10 cellular contexts compared by ENCODE assay signal in genomic region chr7:76583636-76584281, GRCh38. TPM values are rescaled to one million over a fixed set of nuclear protein-coding genes. Genes with fewer than 3 reads are reported as not detected.
DNase-seq lines count a peak whose midpoint lies in the region; ATAC-seq and TF ChIP-seq lines count a peak whose summit lies in the region.
"Not testable (repeated sequence)": the region's sequence is repeated elsewhere in the genome, so short reads cannot be mapped to it uniquely, and the experiment has no call there.
"Had no signal": no experiment of that assay in that cellular context is flagged by ENCODE, and none has a peak within 500 bp of the region (broad histone marks: within the 10 kb centered on the region; RNA-seq: fewer than 3 reads in every experiment).

No MANE protein-coding gene starts in this region.

- POLR2A ChIA-PET in CD8-positive, alpha-beta T cell (lab: Charles Lee) = not testable (repeated sequence)

- not testable (repeated sequence) for H3K4me1 ChIP-seq in CD8-positive, alpha-beta T cell (ENCODE audit: insufficient read depth, low read length); breast epithelium
- H3K4me1 ChIP-seq in left lung (peaks cover 26 to 31% of the 10 kb centered on the region in 2 donors), psoas muscle (peaks cover 30% of the 10 kb centered on the region), transverse colon (peaks cover 6 to 57% (median 13%) of the 10 kb centered on the region in 4 donors)

- peaks cover 48% of the 10 kb centered on the region for H3K4me1 Mint-ChIP-seq in CD8-positive, alpha-beta T cell (ENCODE audit: low read depth)
- peaks cover 54% of the 10 kb centered on the region for H3K4me1 Mint-ChIP-seq in activated T-cell treated with anti-CD3 and anti-CD28 coated beads, Interleukin-2, amount 50 U/mL, for 4 hours (ENCODE audit: low read depth)

- H3K27ac Mint-ChIP-seq in CD8-positive, alpha-beta T cell = peak overlapping the region; percentile 78

- 40 to 54% (median 40%) methylated on average over 5 of the region's 5 CpGs for WGBS in psoas muscle, 3 donors
- WGBS in transverse colon (ENCODE audit: low coverage in 1 of 2), 2 donors = 33 to 46% methylated on average over 3 to 5 of the region's 5 CpGs

- CTCF ChIA-PET in CD8-positive, alpha-beta T cell (lab: Charles Lee) = not testable (repeated sequence)

- in situ Hi-C loops in transverse colon (cut with MboI; ENCODE audit: low pct_ligation_motif_present in 1 of 4, low pct_unique_long_range_greater_than_20kb in 1 of 4, low sequenced_read_pairs in 3 of 4) = not testable (repeated sequence)

- H3K9me3 Mint-ChIP-seq in CD8-positive, alpha-beta T cell; activated T-cell treated with anti-CD3 and anti-CD28 coated beads, Interleukin-2, amount 50 U/mL, for 4 hours: not testable (repeated sequence)

- TF ChIP-seq EP300 in transverse colon (IDR thresholded peaks at IDR 0.05; ENCODE audit: low read depth) = not testable (repeated sequence)

- ATAC-seq in CD8-positive, alpha-beta T cell = not testable (repeated sequence)
- ATAC-seq in activated T-cell treated with anti-CD3 and anti-CD28 coated beads, Interleukin-2, amount 50 U/mL, for 4 hours = peak in 1 of 2 donors; percentile 19
- ATAC-seq in left lung = peak; percentile 10
- peak; percentile 46 to 70 (median 51) for ATAC-seq in psoas muscle

- H3K4me3 ChIP-seq in CD8-positive, alpha-beta T cell (ENCODE audit: low read depth, low read length); MG63; breast epithelium; left lung; psoas muscle; transverse colon: not testable (repeated sequence)
- peak overlapping the region; percentile 2 for H3K4me3 ChIP-seq in fibroblast of pulmonary artery (replicated peaks; ENCODE audit: low read depth, low read length)

- H3K9me3 ChIP-seq in CD8-positive, alpha-beta T cell (ENCODE audit: low read length); MG63; breast epithelium; left lung; psoas muscle; transverse colon: not testable (repeated sequence)

- H3K27me3 ChIP-seq in CD8-positive, alpha-beta T cell (ENCODE audit: insufficient read depth, low read length); MG63; breast epithelium; left lung; psoas muscle (ENCODE audit: insufficient read depth in 3 of 3, low read length in 2 of 3); transverse colon: not testable (repeated sequence)

- not testable (repeated sequence) for TF ChIP-seq POLR2A in breast epithelium (IDR thresholded peaks at IDR 0.05); transverse colon (IDR thresholded peaks at IDR 0.05)

- H3K27ac ChIP-seq in CD8-positive, alpha-beta T cell (ENCODE audit: low read depth, low read length) = not testable (repeated sequence)
- H3K27ac ChIP-seq in breast epithelium (peak overlapping the region; percentile 55 to 60), left lung (peak overlapping the region; percentile 49 to 71), psoas muscle (peak overlapping the region; percentile 77), transverse colon (peak overlapping the region; percentile 79 to 90 (median 85))

- H3K27me3 Mint-ChIP-seq in CD8-positive, alpha-beta T cell (ENCODE audit: low read depth); activated T-cell treated with anti-CD3 and anti-CD28 coated beads, Interleukin-2, amount 50 U/mL, for 4 hours (ENCODE audit: low read depth): not testable (repeated sequence)

- intact Hi-C loops in CD8-positive, alpha-beta T cell (cut with DNase I, micrococcal nuclease); breast epithelium (cut with DNase I; ENCODE audit: low total_unique reads); left lung (cut with DNase I); psoas muscle (cut with DNase I); transverse colon (cut with DNase I; ENCODE audit: low total_unique reads): not testable (repeated sequence)

- not testable (repeated sequence) for H3K36me3 Mint-ChIP-seq in CD8-positive, alpha-beta T cell; activated T-cell treated with anti-CD3 and anti-CD28 coated beads, Interleukin-2, amount 50 U/mL, for 4 hours (ENCODE audit: insufficient read depth)

- H3K4me3 Mint-ChIP-seq in CD8-positive, alpha-beta T cell = peak overlapping the region; percentile 42
- H3K4me3 Mint-ChIP-seq in activated T-cell treated with anti-CD3 and anti-CD28 coated beads, Interleukin-2, amount 50 U/mL, for 4 hours = peak overlapping the region; percentile 35

- TF ChIP-seq CTCF in CD8-positive, alpha-beta T cell (IDR thresholded peaks at IDR 0.05); breast epithelium (IDR thresholded peaks at IDR 0.05); fibroblast of pulmonary artery (IDR thresholded peaks at IDR 0.05; ENCODE audit: low read length, missing control alignments); left lung (IDR thresholded peaks at IDR 0.05); psoas muscle (IDR thresholded peaks at IDR 0.05); transverse colon (IDR thresholded peaks at IDR 0.05): not testable (repeated sequence)

- not testable (repeated sequence) for H3K36me3 ChIP-seq in CD8-positive, alpha-beta T cell (ENCODE audit: insufficient read depth, low read length); MG63; breast epithelium; left lung; psoas muscle (ENCODE audit: insufficient read depth in 1 of 2, low read depth in 1 of 2); transverse colon

- DNase-seq in CD8-positive, alpha-beta T cell; activated T-cell treated with anti-CD3 and anti-CD28 coated beads, Interleukin-2, amount 50 U/mL, for 4 hours; breast epithelium (ENCODE audit: low spot score in 2 of 2); left lung; psoas muscle; transverse colon: not testable (repeated sequence)
- DNase-seq in MG63 = peak; percentile 27
- DNase-seq in fibroblast of pulmonary artery (ENCODE audit: low read depth) = peak; percentile 74

RNA-seq across cellular contexts. Expression of gene SPDYE16, which starts 40.7 kb away (rescaled TPM):
- under 1 TPM in 1 of 2 experiments, not detected in 1; 0.25 TPM for total RNA-seq in CD8-positive, alpha-beta T cell
- not detected in 2 replicates for total RNA-seq in MG63 (2014; rRNA removed; shearing (Covaris generic); ENCODE audit: low replicate concordance)
- total RNA-seq in activated T-cell treated with anti-CD3 and anti-CD28 coated beads, Interleukin-2, amount 50 U/mL, for 4 hours = under 1 TPM in 1 of 3 donors, not detected in 2; 0.24 TPM
- under 1 TPM in 1 of 3 donors, not detected in 2; 0.73 TPM for total RNA-seq in breast epithelium
- total RNA-seq in left lung = under 1 TPM in 1 of 2 donors, not detected in 1; 0.26 TPM
- total RNA-seq in psoas muscle = under 1 TPM in 3 of 4 donors, not detected in 1; 0.40 to 0.60 (median 0.44) TPM
- polyA plus RNA-seq in psoas muscle = under 1 TPM; 0.04 to 0.13 (median 0.10) TPM
- not detected for total RNA-seq in transverse colon
- total RNA-seq: mesenteric fat pad, NCI-H460 had no signal

RNA-seq across cellular contexts. Expression of gene POMZP3, which starts 43.3 kb away (rescaled TPM):
- 10 to 100 TPM; 29.4 to 31.6 TPM for total RNA-seq in CD8-positive, alpha-beta T cell
- 0.23 TPM in 1 of 2 replicates, not detected in the other for total RNA-seq in MG63 (2014; rRNA removed; shearing (Covaris generic); ENCODE audit: low replicate concordance)
- total RNA-seq in activated T-cell treated with anti-CD3 and anti-CD28 coated beads, Interleukin-2, amount 50 U/mL, for 4 hours = 10 to 100 TPM; 10.9 to 45.2 (median 27.2) TPM
- total RNA-seq in breast epithelium (1 to 10 TPM; 3.4 to 7.2 (median 6.6) TPM), left lung (10 to 100 TPM; 17.5 to 20.9 TPM), psoas muscle (10 to 100 TPM in 2 of 4 donors, 1 to 10 TPM in 2; 3.5 to 30.5 (median 13.7) TPM), transverse colon (10 to 100 TPM in 2 of 4 donors, 1 to 10 TPM in 2; 1.5 to 38.2 (median 9.3) TPM)
- 10 to 100 TPM in 2 of 3 donors, 1 to 10 TPM in 1; 3.7 to 19.1 (median 10.3) TPM for polyA plus RNA-seq in psoas muscle
